ENCODE assay signal across 14 cellular contexts in the genomic region with DNA sequence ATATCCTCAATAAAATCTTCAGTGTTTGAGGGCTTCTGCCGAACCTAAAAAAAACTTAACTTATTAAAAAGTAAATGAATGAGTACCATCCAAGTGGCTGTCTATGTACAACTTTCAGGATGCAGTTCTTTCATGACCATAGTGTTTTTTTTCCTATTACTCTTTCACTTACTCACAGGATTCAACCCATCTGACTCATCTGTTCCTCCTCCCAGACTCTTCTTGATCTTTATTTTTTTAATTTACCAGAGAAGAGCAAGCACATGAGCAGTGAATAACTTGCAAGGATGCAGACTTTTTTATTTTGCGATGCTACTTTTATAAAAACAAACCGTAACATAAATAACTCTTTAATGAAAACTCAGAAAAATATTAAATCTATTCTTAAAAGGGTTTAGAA. TPM values are rescaled to one million over a fixed set of nuclear protein-coding genes. Genes with fewer than 3 reads are reported as not detected.
A peak's percentile ranks its signal among the peaks of the same experiment; 100 is the strongest.
DNase-seq lines count a peak whose midpoint lies in the region; ATAC-seq, FAIRE-seq and TF ChIP-seq lines count a peak whose summit lies in the region.
"Had no signal": no experiment of that assay in that cellular context is flagged by ENCODE, and none has a peak within 500 bp of the region (broad histone marks: within the 10 kb centered on the region; RNA-seq: fewer than 3 reads in every experiment).

No MANE protein-coding gene starts in this region.

- CTCF ChIA-PET in activated CD4-positive, alpha-beta T cell treated with anti-CD3 and anti-CD28 coated beads for 36 hours (lab: Charles Lee), result interaction anchor here (0.6 kb wide), 1 partner anchor 747 kb away, joined by 5 read pairs; no protein-coding TSS in a partner anchor
- CTCF ChIA-PET in endothelial cell of umbilical vein (lab: Charles Lee), result interaction anchor here (1.3 kb wide), 1 partner anchor 228 kb away, joined by 3 read pairs; no protein-coding TSS in a partner anchor

- no peaks in the 10 kb centered on the region for H3K27me3 Mint-ChIP-seq in activated CD4-positive, alpha-beta T cell treated with anti-CD3 and anti-CD28 coated beads for 36 hours

- H3K36me3 ChIP-seq in endothelial cell of umbilical vein (ENCODE audit: control insufficient read depth in 2 of 2, extremely low read depth in 1 of 2, insufficient read depth in 2 of 2, low read length in 2 of 2) (peaks cover 17 to 19% of the 10 kb centered on the region in 2 experiments), prostate gland (no peaks in the 10 kb centered on the region)

- H3K4me2 ChIP-seq in endothelial cell of umbilical vein (ENCODE audit: insufficient read depth, low read length), result no peak overlapping the region
- H3K4me2 ChIP-seq: A549 had no signal

- TF ChIP-seq CTCF in endothelial cell of umbilical vein (IDR thresholded peaks at IDR 0.05; ENCODE audit: extremely low read depth in 1 of 2, insufficient read depth in 1 of 2, low read depth in 1 of 2, low read length in 2 of 2) (no peak), prostate gland (IDR thresholded peaks at IDR 0.05) (no peak)

- intact Hi-C loops in activated CD4-positive, alpha-beta T cell treated with anti-CD3 and anti-CD28 coated beads for 36 hours (cut with DNase I, micrococcal nuclease), result loop anchor here in 1 of 2 experiments (2.0 kb wide), 2 partner anchors 20 to 38 kb away; no protein-coding TSS in a partner anchor
- intact Hi-C loops in endothelial cell of umbilical vein (cut with micrococcal nuclease) (no loop called here), prostate gland (cut with DNase I) (no loop called here)

- no peak for DNase-seq in activated CD4-positive, alpha-beta T cell treated with anti-CD3 and anti-CD28 coated beads for 36 hours
- no peak for DNase-seq in activated CD4-positive, alpha-beta T cell treated with anti-CD3 and anti-CD28 coated beads, Interleukin-2, amount 50 U/mL, for 1 hour
- DNase-seq in M059J (ENCODE audit: low read depth) (peak; percentile 34), endothelial cell of umbilical vein (ENCODE audit: low read depth, low spot score) (peak; percentile 48), skeletal muscle cell (ENCODE audit: low read depth) (peak; percentile 33), prostate gland (ENCODE audit: low spot score) (no peak), anterior cingulate cortex (lab: John Stamatoyannopoulos, UW) (no peak)
- DNase-seq: erythroblast, natural killer cell, sigmoid colon, tibial artery had no signal

- no peaks in the 10 kb centered on the region for H3K9me3 ChIP-seq in endothelial cell of umbilical vein (replicated peaks; ENCODE audit: control insufficient read depth, insufficient read depth, low read length)
- no peaks in the 10 kb centered on the region for H3K9me3 ChIP-seq in prostate gland
- H3K9me3 ChIP-seq: A549, sigmoid colon, tibial artery had no signal

- H3K27me3 ChIP-seq in endothelial cell of umbilical vein (ENCODE audit: control insufficient read depth in 2 of 2, insufficient read depth in 2 of 2, low read length in 2 of 2) (no peaks in the 10 kb centered on the region), prostate gland (replicated peaks; ENCODE audit: insufficient read depth) (no peaks in the 10 kb centered on the region)
- H3K27me3 ChIP-seq: sigmoid colon, tibial artery had no signal

- H3K4me3 Mint-ChIP-seq in activated CD4-positive, alpha-beta T cell treated with anti-CD3 and anti-CD28 coated beads for 36 hours, result no peak overlapping the region
- H3K4me3 Mint-ChIP-seq: natural killer cell had no signal

- 85% methylated on average over 3 of the region's 3 CpGs for WGBS in prostate gland

- H3K27ac Mint-ChIP-seq in activated CD4-positive, alpha-beta T cell treated with anti-CD3 and anti-CD28 coated beads for 36 hours, result peak overlapping the region; percentile 49
- H3K27ac Mint-ChIP-seq: natural killer cell had no signal

- FAIRE-seq in endothelial cell of umbilical vein (lab: Jason Lieb, UNC), result peak; percentile 54
- FAIRE-seq: A549, keratinocyte had no signal

- H2AFZ ChIP-seq in endothelial cell of umbilical vein (ENCODE audit: low read depth, low read length), result no peak overlapping the region

- H3K9me1 ChIP-seq in endothelial cell of umbilical vein (replicated peaks; ENCODE audit: control insufficient read depth, extremely low read depth, insufficient read depth, low read length), result no peaks in the 10 kb centered on the region

- H3K9ac ChIP-seq in endothelial cell of umbilical vein (replicated peaks; ENCODE audit: extremely low read depth, insufficient read depth, low read length), result no peak overlapping the region

- no peak overlapping the region for H3K27ac ChIP-seq in endothelial cell of umbilical vein (ENCODE audit: insufficient read depth, low read depth, low read length)
- no peak overlapping the region for H3K27ac ChIP-seq in prostate gland
- H3K27ac ChIP-seq: A549, sigmoid colon, tibial artery had no signal

- H3K4me3 ChIP-seq in endothelial cell of umbilical vein (replicated peaks in 1 of 3; ENCODE audit: insufficient read depth in 1 of 3, low read depth in 1 of 3, low read length in 3 of 3), result no peak overlapping the region
- H3K4me3 ChIP-seq in skeletal muscle cell (ENCODE audit: low read depth, low read length), result no peak overlapping the region
- H3K4me3 ChIP-seq in prostate gland, result no peak overlapping the region
- H3K4me3 ChIP-seq: A549, sigmoid colon, tibial artery had no signal

- H3K9me3 Mint-ChIP-seq in activated CD4-positive, alpha-beta T cell treated with anti-CD3 and anti-CD28 coated beads for 36 hours (ENCODE audit: low read depth), result no peaks in the 10 kb centered on the region
- H3K9me3 Mint-ChIP-seq: natural killer cell had no signal

- H4K20me1 ChIP-seq in endothelial cell of umbilical vein (replicated peaks; ENCODE audit: control insufficient read depth, extremely low read depth, insufficient read depth, low read length), result no peaks in the 10 kb centered on the region

- POLR2A ChIA-PET in activated CD4-positive, alpha-beta T cell treated with anti-CD3 and anti-CD28 coated beads for 36 hours (lab: Charles Lee), result no interaction called here
- POLR2A ChIA-PET in endothelial cell of umbilical vein (lab: Charles Lee), result no interaction called here

- no peaks in the 10 kb centered on the region for H3K79me2 ChIP-seq in endothelial cell of umbilical vein (ENCODE audit: control insufficient read depth, insufficient read depth, low read length)

- peaks cover 35% of the 10 kb centered on the region for H3K36me3 Mint-ChIP-seq in activated CD4-positive, alpha-beta T cell treated with anti-CD3 and anti-CD28 coated beads for 36 hours (ENCODE audit: low read depth)

- dilution Hi-C loops in endothelial cell of umbilical vein (cut with MboI; ENCODE audit: extremely low pct_ligation_motif_present, low sequenced_read_pairs), result no loop called here

- H3K4me1 ChIP-seq in endothelial cell of umbilical vein (ENCODE audit: control insufficient read depth, extremely low read depth, insufficient read depth, low read length) (peaks cover 6% of the 10 kb centered on the region), prostate gland (replicated peaks) (no peaks in the 10 kb centered on the region)
- H3K4me1 ChIP-seq: A549, sigmoid colon, tibial artery had no signal

- peaks cover 15% of the 10 kb centered on the region for H3K4me1 Mint-ChIP-seq in activated CD4-positive, alpha-beta T cell treated with anti-CD3 and anti-CD28 coated beads for 36 hours
- H3K4me1 Mint-ChIP-seq: natural killer cell had no signal

- no TSS peak for BruUV-seq in endothelial cell of umbilical vein (replicated peaks; lab: Mats Ljungman, UMichigan)

- peak; percentile 92 for ATAC-seq in activated CD4-positive, alpha-beta T cell treated with anti-CD3 and anti-CD28 coated beads for 36 hours
- no peak for ATAC-seq in HG02763 (IDR thresholded peaks at IDR 0.05; ENCODE audit: unreplicated experiment)
- ATAC-seq: A549, natural killer cell had no signal

- TF ChIP-seq POLR2A in endothelial cell of umbilical vein (IDR thresholded peaks at IDR 0.05; ENCODE audit: low read depth, low read length), result no peak
- no peak for TF ChIP-seq POLR2A in prostate gland (IDR thresholded peaks at IDR 0.05)

RNA-seq across cellular contexts. Expression of a gene that starts 24.5 kb away (rescaled TPM):
- 10 to 100 TPM; 64.4 to 92.8 TPM for total RNA-seq in activated CD4-positive, alpha-beta T cell treated with anti-CD3 and anti-CD28 coated beads for 36 hours
- 71.3 and 92.2 TPM in 2 replicates for total RNA-seq in M059J (2014; rRNA removed; shearing (Covaris generic))
- 50.3 and 51.4 TPM in 2 replicates for total RNA-seq in endothelial cell of umbilical vein
- 5.7 and 9.3 TPM in 2 replicates for polyA plus RNA-seq in endothelial cell of umbilical vein
- polyA plus RNA-seq in endothelial cell of umbilical vein (2011; cell fraction: cytosol; rRNA removed), result 16.2 and 16.5 TPM in 2 replicates
- 16.7 and 25.6 TPM in 2 replicates for polyA plus RNA-seq in endothelial cell of umbilical vein (2011; cell fraction: nucleus; rRNA removed)
- 57.4 and 71.6 TPM in 2 replicates for polyA plus RNA-seq in endothelial cell of umbilical vein (2012)
- 19.2 and 20.8 TPM in 2 replicates for polyA minus RNA-seq in endothelial cell of umbilical vein
- 18.6 TPM for polyA minus RNA-seq in endothelial cell of umbilical vein (2011; cell fraction: cytosol; rRNA and poly(A)+ RNA removed)
- polyA minus RNA-seq in endothelial cell of umbilical vein (2011; cell fraction: nucleus; rRNA and poly(A)+ RNA removed), result 12.1 and 14.1 TPM in 2 replicates
- 10 to 100 TPM; 19.8 to 23.3 TPM for total RNA-seq in prostate gland

RNA-seq across cellular contexts. Expression of a gene that starts 24.6 kb away (rescaled TPM):
- 10 to 100 TPM; 25.6 to 31.2 TPM for total RNA-seq in activated CD4-positive, alpha-beta T cell treated with anti-CD3 and anti-CD28 coated beads for 36 hours
- 95.9 and 121 TPM in 2 replicates for total RNA-seq in M059J (2014; rRNA removed; shearing (Covaris generic))
- 50.5 and 59.4 TPM in 2 replicates for total RNA-seq in endothelial cell of umbilical vein
- 21.9 and 44.4 TPM in 2 replicates for polyA plus RNA-seq in endothelial cell of umbilical vein
- polyA plus RNA-seq in endothelial cell of umbilical vein (2011; cell fraction: cytosol; rRNA removed), result 12.5 and 18.5 TPM in 2 replicates
- polyA plus RNA-seq in endothelial cell of umbilical vein (2011; cell fraction: nucleus; rRNA removed), result 19.9 and 33.4 TPM in 2 replicates
- polyA plus RNA-seq in endothelial cell of umbilical vein (2012), result 61.2 and 79.0 TPM in 2 replicates
- 20.2 and 88.9 TPM in 2 replicates for polyA minus RNA-seq in endothelial cell of umbilical vein
- polyA minus RNA-seq in endothelial cell of umbilical vein (2011; cell fraction: cytosol; rRNA and poly(A)+ RNA removed), result 31.7 TPM
- polyA minus RNA-seq in endothelial cell of umbilical vein (2011; cell fraction: nucleus; rRNA and poly(A)+ RNA removed), result 14.0 and 41.6 TPM in 2 replicates
- total RNA-seq in prostate gland, result 10 to 100 TPM; 13.9 to 21.0 TPM

RNA-seq across cellular contexts. Expression of a gene that starts 39.5 kb away (rescaled TPM):
- total RNA-seq in activated CD4-positive, alpha-beta T cell treated with anti-CD3 and anti-CD28 coated beads for 36 hours, result 10 to 100 TPM; 27.4 to 34.6 TPM
- total RNA-seq in M059J (2014; rRNA removed; shearing (Covaris generic)), result 0.94 and 2.3 TPM in 2 replicates
- total RNA-seq in endothelial cell of umbilical vein, result 10.1 and 12.0 TPM in 2 replicates
- polyA plus RNA-seq in endothelial cell of umbilical vein, result 3.7 and 5.3 TPM in 2 replicates
- 4.3 and 4.7 TPM in 2 replicates for polyA plus RNA-seq in endothelial cell of umbilical vein (2011; cell fraction: cytosol; rRNA removed)
- polyA plus RNA-seq in endothelial cell of umbilical vein (2011; cell fraction: nucleus; rRNA removed), result 10.3 and 14.5 TPM in 2 replicates
- polyA plus RNA-seq in endothelial cell of umbilical vein (2012), result 8.8 and 12.9 TPM in 2 replicates
- 10.0 and 10.6 TPM in 2 replicates for polyA minus RNA-seq in endothelial cell of umbilical vein
- polyA minus RNA-seq in endothelial cell of umbilical vein (2011; cell fraction: cytosol; rRNA and poly(A)+ RNA removed), result 20.4 TPM
- 25.2 and 26.8 TPM in 2 replicates for polyA minus RNA-seq in endothelial cell of umbilical vein (2011; cell fraction: nucleus; rRNA and poly(A)+ RNA removed)
- 10 to 100 TPM; 19.0 to 27.5 TPM for total RNA-seq in prostate gland

RNA-seq across cellular contexts. Expression of a gene that starts 49.1 kb away (rescaled TPM):
- total RNA-seq in activated CD4-positive, alpha-beta T cell treated with anti-CD3 and anti-CD28 coated beads for 36 hours, result under 1 TPM; 0.16 to 0.61 TPM
- 0.39 and 0.47 TPM in 2 replicates for total RNA-seq in M059J (2014; rRNA removed; shearing (Covaris generic))
- total RNA-seq in endothelial cell of umbilical vein (not detected in 2 replicates), prostate gland (under 1 TPM in 1 of 2 donors, not detected in 1; 0.51 TPM)
- polyA plus RNA-seq in endothelial cell of umbilical vein, result 0.06 TPM in 1 of 2 replicates, not detected in the other
- 0.08 and 0.11 TPM in 2 replicates for polyA plus RNA-seq in endothelial cell of umbilical vein (2011; cell fraction: cytosol; rRNA removed)
- 0.18 and 0.26 TPM in 2 replicates for polyA plus RNA-seq in endothelial cell of umbilical vein (2011; cell fraction: nucleus; rRNA removed)
- polyA plus RNA-seq in endothelial cell of umbilical vein (2012), result 0.13 TPM in 1 of 2 replicates, not detected in the other
- not detected in 2 replicates for polyA minus RNA-seq in endothelial cell of umbilical vein
- not detected for polyA minus RNA-seq in endothelial cell of umbilical vein (2011; cell fraction: cytosol; rRNA and poly(A)+ RNA removed)
- not detected in 2 replicates for polyA minus RNA-seq in endothelial cell of umbilical vein (2011; cell fraction: nucleus; rRNA and poly(A)+ RNA removed)

Comparison
In these comparisons a context has a peak if more than half of its experiments do, and no peak if none do; other contexts are left out.
1. DNase-seq: peak in M059J (single experiment), endothelial cell of umbilical vein (single experiment) and skeletal muscle cell (single experiment); none in activated CD4-positive, alpha-beta T cell treated with anti-CD3 and anti-CD28 coated beads for 36 hours (single experiment), activated CD4-positive, alpha-beta T cell treated with anti-CD3 and anti-CD28 coated beads, Interleukin-2, amount 50 U/mL, for 1 hour (single experiment), prostate gland (single experiment) and anterior cingulate cortex (0 of 58).